Comparison of ENCODE assay signal across 35 cellular contexts in genomic region chr9:93640027-93640426, GRCh38.
"Had no signal": no experiment of that assay in that cellular context is flagged by ENCODE, and none has a peak within 500 bp of the region (broad histone marks: within the 10 kb centered on the region; RNA-seq: fewer than 3 reads in every experiment).

No MANE protein-coding gene starts in this region.

- H3K9me3 ChIP-seq: MG63 had no signal

- H3K27ac ChIP-seq: KMS-11 had no signal

- DNase-seq: Karpas-422, Kasumi-1, MG63, MM.1S, MV-4-11, NCI-H1048, NCI-H1092, NCI-H1092 treated with DMSO at 0.1 percent for 48 hours, NCI-H1105, NCI-H1105 treated with DMSO at 0.1 percent for 48 hours, NCI-H1417, NCI-H1417 treated with DMSO at 0.1 percent for 48 hours, NCI-H1436, NCI-H1436 treated with DMSO at 0.1 percent for 48 hours, NCI-H146, NCI-H1694, NCI-H1694 treated with DMSO at 0.1 percent for 48 hours, NCI-H187, NCI-H187 treated with DMSO at 0.1 percent for 48 hours, NCI-H1930, NCI-H2029, NCI-H2029 treated with DMSO at 0.1 percent for 48 hours, NCI-H2081, NCI-H2081 treated with DMSO at 0.1 percent for 48 hours, NCI-H2107, NCI-H2171, NCI-H2171 treated with DMSO at 0.1 percent for 48 hours, NCI-H2227 treated with DMSO at 0.1 percent for 48 hours, NCI-H226, NCI-H345, NCI-H446, NCI-H446 treated with DMSO at 0.1 percent for 48 hours, NCI-H510A, NCI-H510A treated with DMSO at 0.1 percent for 48 hours had no signal

- H3K4me3 ChIP-seq: MG63 had no signal
